8 cellular contexts compared by ENCODE assay signal in the genomic region with DNA sequence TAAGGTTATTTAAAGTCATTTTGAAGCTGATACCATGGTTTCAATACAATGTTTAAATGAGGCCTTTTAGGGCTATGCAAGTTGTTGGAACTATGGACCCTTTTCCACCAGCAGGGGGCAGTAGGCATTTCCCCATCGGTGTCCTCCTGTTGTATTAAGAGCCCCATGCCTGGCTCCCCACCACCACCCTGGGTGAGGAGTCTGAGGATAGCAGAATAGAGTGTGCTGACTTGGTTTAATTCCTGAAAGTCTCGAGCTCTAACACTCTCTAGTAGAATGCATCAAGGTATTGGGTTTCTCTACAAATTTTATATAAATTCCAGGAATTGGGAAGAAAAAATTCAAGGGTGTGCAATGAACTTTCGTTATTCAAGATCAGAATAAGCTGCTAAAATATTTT.
DNase-seq lines count a peak whose midpoint lies in the region; TF ChIP-seq lines count a peak whose summit lies in the region.

No MANE protein-coding gene starts in this region.

- H3K9ac ChIP-seq in mesenchymal stem cell (ENCODE audit: low read length), result peak overlapping the region; percentile 59

- no peak for TF ChIP-seq POLR2A in NB4 (IDR thresholded peaks at IDR 0.05; ENCODE audit: extremely low read depth, insufficient read length)

- peak; percentile 63 for DNase-seq in NCI-H82 (lab: John Stamatoyannopoulos, UW)
- no peak for DNase-seq in NCI-H82 treated with DMSO at 0.1 percent for 48 hours (lab: John Stamatoyannopoulos, UW; ENCODE audit: unreplicated experiment)
- DNase-seq in HEK293T (ENCODE audit: extremely low spot score), result peak; percentile 63
- peak; percentile 68 for DNase-seq in NB4 (ENCODE audit: low read depth)
- DNase-seq in activated CD4-positive, alpha-beta T cell treated with anti-CD3 and anti-CD28 coated beads for 48 hours, result peak; percentile 87
- DNase-seq in effector CD4-positive, alpha-beta T cell, result peak; percentile 31
- DNase-seq in mesenchymal stem cell, result no peak
- peak; percentile 23 to 56 for DNase-seq in stimulated activated CD8-positive, alpha-beta memory T cell treated with anti-CD3 and anti-CD28 coated beads, Interleukin-7, amount 100 ng/mL, for 48 hours (ENCODE audit: extremely low read depth in 1 of 2, low read depth in 1 of 2)

- peak overlapping the region in 1 of 2 experiments; percentile 52 for H2BK12ac ChIP-seq in mesenchymal stem cell (ENCODE audit: low read length in 2 of 2)

- no peak overlapping the region for H3K4ac ChIP-seq in mesenchymal stem cell (ENCODE audit: low read depth in 1 of 2, low read length in 2 of 2)

- no peak overlapping the region for H2BK5ac ChIP-seq in mesenchymal stem cell (ENCODE audit: low read depth, low read length, poor library complexity, severe bottlenecking)

- no peaks in the 10 kb centered on the region for H3K9me3 ChIP-seq in mesenchymal stem cell (ENCODE audit: control insufficient read depth, low read length)

- peak; percentile 56 for TF ChIP-seq CTCF in NB4 (IDR thresholded peaks at IDR 0.05; ENCODE audit: low read depth, low read length)

- H3K18ac ChIP-seq in mesenchymal stem cell (ENCODE audit: low read depth in 1 of 2, low read length in 2 of 2), result no peak overlapping the region

- H3K23ac ChIP-seq in mesenchymal stem cell (ENCODE audit: low read length in 2 of 2), result no peak overlapping the region

- WGBS in mesenchymal stem cell, result 50% methylated on average over 2 of the region's 3 CpGs

- peaks cover 1% of the 10 kb centered on the region for H3K79me1 ChIP-seq in mesenchymal stem cell (replicated peaks; ENCODE audit: low read length, poor library complexity, severe bottlenecking)

- H3K27me3 ChIP-seq in mesenchymal stem cell (ENCODE audit: control insufficient read depth in 1 of 2, insufficient read depth in 1 of 2, low read length in 2 of 2), result no peaks in the 10 kb centered on the region

- POLR2A ChIA-PET in HEK293T (lab: Yijun Ruan, JAX), result interaction anchor here (1.0 to 1.2 kb wide), 2 partner anchors 22 to 235 kb away, joined by 3 read pairs; a partner anchor contains a TSS

- CTCF ChIA-PET in HEK293T (lab: Yijun Ruan, JAX), result interaction anchor here (0.5 to 1.5 kb wide), 6 partner anchors 9 to 197 kb away, joined by 3 to 7 read pairs (median 3); no protein-coding TSS in a partner anchor

- H3K4me3 ChIP-seq in NB4 (ENCODE audit: low read depth, low read length) (no peak overlapping the region), mesenchymal stem cell (ENCODE audit: insufficient read depth in 1 of 2, low read depth in 1 of 2, low read length in 2 of 2) (no peak overlapping the region)

- no peak overlapping the region for H2AK5ac ChIP-seq in mesenchymal stem cell (ENCODE audit: low read length, severe bottlenecking)

- H2BK120ac ChIP-seq in mesenchymal stem cell (ENCODE audit: low read depth, low read length), result no peak overlapping the region

- H4K8ac ChIP-seq in mesenchymal stem cell (ENCODE audit: low read length), result peak overlapping the region; percentile 39

- no peaks in the 10 kb centered on the region for H3K36me3 ChIP-seq in mesenchymal stem cell (ENCODE audit: control insufficient read depth in 1 of 2, insufficient read depth in 2 of 2, low read depth in 1 of 2, low read length in 2 of 2)

- no peak overlapping the region for H4K91ac ChIP-seq in mesenchymal stem cell (ENCODE audit: low read length)

- H2AFZ ChIP-seq in mesenchymal stem cell (ENCODE audit: low read depth, low read length), result no peak overlapping the region

- no peak overlapping the region for H3K4me2 ChIP-seq in mesenchymal stem cell (ENCODE audit: low read length, poor library complexity, severe bottlenecking)

- H2BK15ac ChIP-seq in mesenchymal stem cell (ENCODE audit: low read depth, poor library complexity, severe bottlenecking), result peak overlapping the region; percentile 61

- no peak overlapping the region for H3K14ac ChIP-seq in mesenchymal stem cell (ENCODE audit: low read length in 2 of 2)

- H3K27ac ChIP-seq in mesenchymal stem cell (ENCODE audit: low read length, poor library complexity, severe bottlenecking), result peak overlapping the region; percentile 98

- peaks cover 11% of the 10 kb centered on the region for H3K4me1 ChIP-seq in mesenchymal stem cell (ENCODE audit: control insufficient read depth, insufficient read depth, low read depth, low read length)

TF ChIP-seq in HEK293T, 16 proteins besides CTCF, POLR2A, EP300 and RAD21:
- TF ChIP-seq CTBP1 (IDR thresholded peaks at IDR 0.05; ENCODE audit: borderline replicate concordance), result no peak
- TF ChIP-seq, protein P1, sequence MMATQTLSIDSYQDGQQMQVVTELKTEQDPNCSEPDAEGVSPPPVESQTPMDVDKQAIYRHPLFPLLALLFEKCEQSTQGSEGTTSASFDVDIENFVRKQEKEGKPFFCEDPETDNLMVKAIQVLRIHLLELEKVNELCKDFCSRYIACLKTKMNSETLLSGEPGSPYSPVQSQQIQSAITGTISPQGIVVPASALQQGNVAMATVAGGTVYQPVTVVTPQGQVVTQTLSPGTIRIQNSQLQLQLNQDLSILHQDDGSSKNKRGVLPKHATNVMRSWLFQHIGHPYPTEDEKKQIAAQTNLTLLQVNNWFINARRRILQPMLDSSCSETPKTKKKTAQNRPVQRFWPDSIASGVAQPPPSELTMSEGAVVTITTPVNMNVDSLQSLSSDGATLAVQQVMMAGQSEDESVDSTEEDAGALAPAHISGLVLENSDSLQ (IDR thresholded peaks at IDR 0.05), result no peak
- no peak for TF ChIP-seq FOXA1 (IDR thresholded peaks at IDR 0.05)
- no peak for TF ChIP-seq SP1 (IDR thresholded peaks at IDR 0.05)
- no peak for TF ChIP-seq FOXM1 (IDR thresholded peaks at IDR 0.05; ENCODE audit: borderline replicate concordance)
- no peak for TF ChIP-seq FOXK2 (IDR thresholded peaks at IDR 0.05)
- no peak for TF ChIP-seq TARDBP (IDR thresholded peaks at IDR 0.05)
- TF ChIP-seq LEF1 (IDR thresholded peaks at IDR 0.05; ENCODE audit: borderline replicate concordance), result no peak
- no peak for TF ChIP-seq NFRKB (IDR thresholded peaks at IDR 0.05)
- TF ChIP-seq ZNF384 (IDR thresholded peaks at IDR 0.05), result no peak
- TF ChIP-seq ELF4 (IDR thresholded peaks at IDR 0.05), result no peak
- no peak for TF ChIP-seq SUZ12 (IDR thresholded peaks at IDR 0.05)
- TF ChIP-seq HDGF (IDR thresholded peaks at IDR 0.05; ENCODE audit: borderline replicate concordance), result no peak
- TF ChIP-seq L3MBTL2 (conservative IDR thresholded peaks at IDR 0.05), result no peak
- no peak for TF ChIP-seq ARNT (IDR thresholded peaks at IDR 0.05)
- no peak for TF ChIP-seq BHLHE40 (IDR thresholded peaks at IDR 0.05; ENCODE audit: borderline replicate concordance)

Comparison
In these comparisons a context has a peak if more than half of its experiments do, and no peak if none do; other contexts are left out.
1. DNase-seq: peak in NCI-H82 (single experiment), HEK293T (single experiment), NB4 (single experiment), activated CD4-positive, alpha-beta T cell treated with anti-CD3 and anti-CD28 coated beads for 48 hours (single experiment), effector CD4-positive, alpha-beta T cell (single experiment) and stimulated activated CD8-positive, alpha-beta memory T cell treated with anti-CD3 and anti-CD28 coated beads, Interleukin-7, amount 100 ng/mL, for 48 hours (2 of 2); none in NCI-H82 treated with DMSO at 0.1 percent for 48 hours (single experiment) and mesenchymal stem cell (single experiment).